Comparison of ENCODE assay signal across 10 cellular contexts in genomic region chr1:15231714-15232201, GRCh38. TPM values are rescaled to one million over a fixed set of nuclear protein-coding genes. Genes with fewer than 3 reads are reported as not detected.
DNase-seq lines count a peak whose midpoint lies in the region; ATAC-seq, FAIRE-seq and TF ChIP-seq lines count a peak whose summit lies in the region.
"Had no signal": no experiment of that assay in that cellular context is flagged by ENCODE, and none has a peak within 500 bp of the region (broad histone marks: within the 10 kb centered on the region; RNA-seq: fewer than 3 reads in every experiment).

No MANE protein-coding gene starts in this region.

- intact Hi-C loops in activated T-helper 2 cell treated with anti-CD3 and anti-CD28 coated beads, Interferon-gamma antibody, Interleukin-2, Interleukin-4, amounts not matched to agents 10 μg/mL and 5 μg/mL and 100 μg/mL, durations not matched to agents 14 hours and 24 hours and 36 hours (cut with micrococcal nuclease), result loop anchor here (1.0 to 5.0 kb wide), 2 partner anchors 18 to 181 kb away; no protein-coding TSS in a partner anchor

- FAIRE-seq in HTR-8/SVneo (lab: Jason Lieb, UNC), result no peak

- H3K9me3 Mint-ChIP-seq in activated T-helper 2 cell treated with anti-CD3 and anti-CD28 coated beads, Interferon-gamma antibody, Interleukin-2, Interleukin-4, amounts not matched to agents 10 μg/mL and 5 μg/mL and 100 μg/mL, durations not matched to agents 14 hours and 24 hours and 36 hours, result no peaks in the 10 kb centered on the region

- ATAC-seq in GM19467 (IDR thresholded peaks at IDR 0.05; ENCODE audit: unreplicated experiment) (peak; percentile 83), HG03432 (IDR thresholded peaks at IDR 0.05; ENCODE audit: unreplicated experiment) (peak; percentile 92), HG02852 (IDR thresholded peaks at IDR 0.05; ENCODE audit: unreplicated experiment) (no peak), esophagus mucosa (no peak)
- ATAC-seq: foreskin keratinocyte had no signal

- peak overlapping the region; percentile 38 for H3K27ac Mint-ChIP-seq in activated T-helper 2 cell treated with anti-CD3 and anti-CD28 coated beads, Interferon-gamma antibody, Interleukin-2, Interleukin-4, amounts not matched to agents 10 μg/mL and 5 μg/mL and 100 μg/mL, durations not matched to agents 14 hours and 24 hours and 36 hours

- no peak for TF ChIP-seq CTCF in GM10266 (IDR thresholded peaks at IDR 0.05; ENCODE audit: control insufficient read depth, insufficient read depth, low read depth, missing control alignments)

- peaks cover 12% of the 10 kb centered on the region for H3K27me3 Mint-ChIP-seq in activated T-helper 2 cell treated with anti-CD3 and anti-CD28 coated beads, Interferon-gamma antibody, Interleukin-2, Interleukin-4, amounts not matched to agents 10 μg/mL and 5 μg/mL and 100 μg/mL, durations not matched to agents 14 hours and 24 hours and 36 hours (ENCODE audit: low read depth)

- no peaks in the 10 kb centered on the region for H3K36me3 Mint-ChIP-seq in activated T-helper 2 cell treated with anti-CD3 and anti-CD28 coated beads, Interferon-gamma antibody, Interleukin-2, Interleukin-4, amounts not matched to agents 10 μg/mL and 5 μg/mL and 100 μg/mL, durations not matched to agents 14 hours and 24 hours and 36 hours (ENCODE audit: low read depth)

- H3K4me3 Mint-ChIP-seq in activated T-helper 2 cell treated with anti-CD3 and anti-CD28 coated beads, Interferon-gamma antibody, Interleukin-2, Interleukin-4, amounts not matched to agents 10 μg/mL and 5 μg/mL and 100 μg/mL, durations not matched to agents 14 hours and 24 hours and 36 hours (ENCODE audit: low read depth), result no peak overlapping the region

- peak; percentile 38 for DNase-seq in GM10266 (ENCODE audit: extremely low spot score)
- DNase-seq in activated T-helper 2 cell treated with anti-CD3 and anti-CD28 coated beads, Interferon-gamma antibody, Interleukin-2, Interleukin-4, amounts not matched to agents 10 μg/mL and 5 μg/mL and 100 μg/mL, durations not matched to agents 14 hours and 24 hours and 36 hours (ENCODE audit: low spot score), result no peak
- no peak for DNase-seq in HTR-8/SVneo (ENCODE audit: insufficient read length, low spot score)
- DNase-seq in NCI-H748 (lab: John Stamatoyannopoulos, UW; ENCODE audit: unreplicated experiment), result no peak
- DNase-seq: foreskin keratinocyte, stomach had no signal

- H3K4me1 Mint-ChIP-seq in activated T-helper 2 cell treated with anti-CD3 and anti-CD28 coated beads, Interferon-gamma antibody, Interleukin-2, Interleukin-4, amounts not matched to agents 10 μg/mL and 5 μg/mL and 100 μg/mL, durations not matched to agents 14 hours and 24 hours and 36 hours (ENCODE audit: low read depth), result peaks cover 27% of the 10 kb centered on the region

RNA-seq across cellular contexts. Expression of gene FHAD1, which starts 15.3 kb away (rescaled TPM):
- total RNA-seq in activated T-helper 2 cell treated with anti-CD3 and anti-CD28 coated beads, Interferon-gamma antibody, Interleukin-2, Interleukin-4, amounts not matched to agents 10 μg/mL and 5 μg/mL and 100 μg/mL, durations not matched to agents 14 hours and 24 hours and 36 hours, result not detected in 2 replicates
- 0.32 TPM for total RNA-seq in esophagus mucosa

Comparison
In these comparisons a context has a peak if more than half of its experiments do, and no peak if none do; other contexts are left out.
1. ATAC-seq: peak in GM19467 (single experiment) and HG03432 (single experiment); none in HG02852 (single experiment) and esophagus mucosa (single experiment).